ENCODE assay signal across 8 cellular contexts in the genomic region with DNA sequence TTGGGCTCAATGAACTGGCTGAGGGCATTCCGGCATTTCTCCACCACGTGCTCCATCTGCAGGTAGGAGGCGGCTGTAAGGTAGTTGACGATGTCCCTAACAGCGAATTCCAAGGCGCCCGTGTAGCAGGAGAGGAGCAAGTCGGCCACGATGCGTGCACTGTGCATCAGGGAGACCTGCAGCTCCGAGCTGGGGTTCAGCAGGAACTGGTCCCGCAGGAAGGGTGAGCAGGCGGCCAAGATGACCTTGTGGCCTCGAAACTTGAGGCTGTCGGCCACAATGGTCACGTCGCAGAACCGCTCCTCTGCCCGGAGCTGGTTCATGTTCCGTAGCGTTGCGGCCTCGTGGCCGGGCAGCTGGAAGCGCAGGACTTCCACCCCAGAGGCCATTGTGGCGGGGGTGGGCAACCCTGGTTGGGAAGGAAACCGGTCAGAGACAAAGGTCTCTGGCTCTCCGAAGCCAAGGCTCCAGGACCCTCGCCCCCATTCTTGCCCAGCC. TPM values are rescaled to one million over a fixed set of nuclear protein-coding genes. Genes with fewer than 3 reads are reported as not detected.
A peak's percentile ranks its signal among the peaks of the same experiment; 100 is the strongest.
DNase-seq lines count a peak whose midpoint lies in the region; ATAC-seq and TF ChIP-seq lines count a peak whose summit lies in the region.

No MANE protein-coding gene starts in this region.

- no peaks in the 10 kb centered on the region for H3K27me3 ChIP-seq in HAP-1 (ENCODE audit: low read depth)
- H3K27me3 ChIP-seq in right cardiac atrium (ENCODE audit: control insufficient read depth, insufficient read depth): no peaks in the 10 kb centered on the region
- no peaks in the 10 kb centered on the region for H3K27me3 ChIP-seq in sigmoid colon

- POLR2A ChIA-PET in activated B cell treated with CpG ODN at 0.5 μM for 24 hours (lab: Charles Lee): interaction anchor here (0.6 to 2.0 kb wide), 8 partner anchors 38 to 1377 kb away, joined by 3 to 9 read pairs (median 6); partner anchors contain the start of genes DXO, NELFE, NEU1 and SKIC2

- H3K4me1 ChIP-seq in HAP-1 (peaks cover 9% of the 10 kb centered on the region), right cardiac atrium (ENCODE audit: control insufficient read depth, insufficient read depth, low read length) (peaks cover 9% of the 10 kb centered on the region), sigmoid colon (peaks cover 3 to 54% (median 49%) of the 10 kb centered on the region in 4 donors)

- H3K27me3 Mint-ChIP-seq in activated B cell treated with CpG ODN at 0.5 μM for 24 hours: no peaks in the 10 kb centered on the region

- TF ChIP-seq EP300 in sigmoid colon (IDR thresholded peaks at IDR 0.05): no peak

- peak overlapping the region; percentile 41 for H3K27ac Mint-ChIP-seq in activated B cell treated with CpG ODN at 0.5 μM for 24 hours

- peak overlapping the region; percentile 77 for H3K27ac ChIP-seq in right cardiac atrium (ENCODE audit: low read length)
- peak overlapping the region; percentile 84 to 93 (median 90) for H3K27ac ChIP-seq in sigmoid colon

- H3K9me3 ChIP-seq in HAP-1: no peaks in the 10 kb centered on the region
- no peaks in the 10 kb centered on the region for H3K9me3 ChIP-seq in right cardiac atrium (ENCODE audit: control insufficient read depth, low read length)
- no peaks in the 10 kb centered on the region for H3K9me3 ChIP-seq in sigmoid colon

- CTCF ChIA-PET in activated B cell treated with CpG ODN at 0.5 μM for 24 hours (lab: Charles Lee): no interaction called here

- H3K4me3 Mint-ChIP-seq in activated B cell treated with CpG ODN at 0.5 μM for 24 hours: peak overlapping the region; percentile 66

- peak overlapping the region; percentile 44 for H3K4me3 ChIP-seq in HAP-1
- H3K4me3 ChIP-seq in right cardiac atrium (ENCODE audit: low read length): peak overlapping the region; percentile 78
- peak overlapping the region; percentile 37 to 81 (median 71) for H3K4me3 ChIP-seq in sigmoid colon

- H3K4me1 Mint-ChIP-seq in activated B cell treated with CpG ODN at 0.5 μM for 24 hours: peaks cover 32% of the 10 kb centered on the region

- in situ Hi-C loops in HAP-1 (cut with MboI; ENCODE audit: low sequenced_read_pairs): no loop called here

- ATAC-seq in activated B cell treated with CpG ODN at 0.5 μM for 24 hours (ENCODE audit: low read depth) (no peak), right cardiac atrium (no peak), HG02571 (IDR thresholded peaks at IDR 0.05; ENCODE audit: unreplicated experiment) (no peak), GM21576 (IDR thresholded peaks at IDR 0.05; ENCODE audit: unreplicated experiment) (no peak)

- intact Hi-C loops in activated B cell treated with CpG ODN at 0.5 μM for 24 hours (cut with micrococcal nuclease) (loop anchor here (5.0 kb wide), 1 partner anchor 276 kb away; the partner anchor contains the start of genes AGPAT1 and RNF5), right cardiac atrium (cut with DNase I) (loop anchor here in 3 of 4 donors (5.0 to 10.0 kb wide), 2 partner anchors 54 to 56 kb away; partner anchors contain the start of genes NELFE (in 3 of the 3) and SKIC2 (in 3 of the 3)), sigmoid colon (cut with DNase I) (loop anchor here (10.0 kb wide), 1 partner anchor 224 kb away; the partner anchor contains the start of gene ATF6B)

- TF ChIP-seq POLR2A in sigmoid colon (IDR thresholded peaks at IDR 0.05): no peak

- 28% methylated on average over 29 of the region's 29 CpGs for whole genome bisulfite sequencing in right cardiac atrium
- 20 to 62% methylated on average over 29 of the region's 29 CpGs for WGBS in sigmoid colon, 2 donors

- no peak for DNase-seq in HAP-1 (ENCODE audit: low spot score in 2 of 2)
- DNase-seq in activated B cell treated with CpG ODN at 0.5 μM for 24 hours: no peak
- DNase-seq in right cardiac atrium: peak in 1 of 3 donors; percentile 65
- no peak for DNase-seq in sigmoid colon
- no peak for DNase-seq in GOT3 (lab: John Stamatoyannopoulos, UW)
- DNase-seq in NCI-H82 (lab: John Stamatoyannopoulos, UW): no peak

- H3K9me3 Mint-ChIP-seq in activated B cell treated with CpG ODN at 0.5 μM for 24 hours: no peaks in the 10 kb centered on the region

- peaks cover 6% of the 10 kb centered on the region for H3K36me3 ChIP-seq in HAP-1 (replicated peaks)
- no peaks in the 10 kb centered on the region for H3K36me3 ChIP-seq in sigmoid colon

- TF ChIP-seq CTCF in activated B cell treated with CpG ODN at 0.5 μM for 24 hours (IDR thresholded peaks at IDR 0.05) (no peak), sigmoid colon (IDR thresholded peaks at IDR 0.05) (no peak)

- H3K36me3 Mint-ChIP-seq in activated B cell treated with CpG ODN at 0.5 μM for 24 hours (ENCODE audit: low read depth): peaks cover 8% of the 10 kb centered on the region

RNA-seq across cellular contexts. Expression of gene ZBTB12, which starts 0.9 kb away (rescaled TPM):
- total RNA-seq in activated B cell treated with CpG ODN at 0.5 μM for 24 hours (4.8 and 5.5 TPM in 2 replicates), right cardiac atrium (1 to 10 TPM; 1.6 to 5.0 (median 3.4) TPM), sigmoid colon (1 to 10 TPM in 3 of 4 donors, under 1 TPM in 1; 0.83 to 2.1 (median 1.1) TPM)
- polyA plus RNA-seq in right cardiac atrium (2.4 TPM), sigmoid colon (1 to 10 TPM in 2 of 3 donors, under 1 TPM in 1; 0.92 to 4.3 (median 1.2) TPM)

RNA-seq across cellular contexts. Expression of gene EHMT2, which starts 3.5 kb away (rescaled TPM):
- total RNA-seq in activated B cell treated with CpG ODN at 0.5 μM for 24 hours (49.9 and 58.4 TPM in 2 replicates), right cardiac atrium (10 to 100 TPM; 13.5 to 24.0 (median 20.0) TPM), sigmoid colon (10 to 100 TPM; 31.3 to 34.3 (median 33.8) TPM)
- polyA plus RNA-seq in right cardiac atrium (15.7 TPM), sigmoid colon (10 to 100 TPM; 11.8 to 45.0 (median 17.4) TPM)

RNA-seq across cellular contexts. Expression of gene SLC44A4, which starts 22.2 kb away (rescaled TPM):
- total RNA-seq in activated B cell treated with CpG ODN at 0.5 μM for 24 hours (0.17 TPM in 1 of 2 replicates, not detected in the other), right cardiac atrium (not detected), sigmoid colon (1 to 10 TPM in 2 of 4 donors, not detected in 2; 1.4 to 8.0 TPM)
- polyA plus RNA-seq in right cardiac atrium (0.05 TPM), sigmoid colon (100 to 1,000 TPM in 2 of 3 donors, 10 to 100 TPM in 1; 78.1 to 252 (median 106) TPM)

RNA-seq across cellular contexts. Expression of gene C2, which starts 26.6 kb away (rescaled TPM):
- total RNA-seq in activated B cell treated with CpG ODN at 0.5 μM for 24 hours (0.78 and 0.95 TPM in 2 replicates), right cardiac atrium (10 to 100 TPM; 10.9 to 19.8 (median 12.0) TPM), sigmoid colon (10 to 100 TPM in 3 of 4 donors, 1 to 10 TPM in 1; 4.9 to 17.7 (median 13.6) TPM)
- polyA plus RNA-seq in right cardiac atrium (3.0 TPM), sigmoid colon (10 to 100 TPM; 10.2 to 39.2 (median 23.1) TPM)

RNA-seq across cellular contexts. Expression of gene NEU1, which starts 38.3 kb away (rescaled TPM):
- total RNA-seq in activated B cell treated with CpG ODN at 0.5 μM for 24 hours (18.3 and 19.2 TPM in 2 replicates), right cardiac atrium (10 to 100 TPM; 18.5 to 28.2 (median 22.7) TPM), sigmoid colon (10 to 100 TPM; 31.3 to 43.2 (median 33.6) TPM)
- polyA plus RNA-seq in right cardiac atrium (26.0 TPM), sigmoid colon (10 to 100 TPM; 15.0 to 41.1 (median 31.9) TPM)
